Comparison of ENCODE assay signal across 1 cellular context in genomic region chr4:110550260-110550659, GRCh38.
TF ChIP-seq lines count a peak whose summit lies in the region.

No MANE protein-coding gene starts in this region.

TF ChIP-seq in GM23338, 12 proteins besides CTCF, POLR2A, EP300 and RAD21 (continued from another document):
- no peak for TF ChIP-seq ZNF462 (CRISPR knock-in tag; IDR thresholded peaks at IDR 0.05)
- no peak for TF ChIP-seq POLR2AphosphoS5 (IDR thresholded peaks at IDR 0.05; ENCODE audit: low read depth)
- no peak for TF ChIP-seq EZH2phosphoT487 (IDR thresholded peaks at IDR 0.05; ENCODE audit: unreplicated experiment)
- no peak for TF ChIP-seq STAT1 (IDR thresholded peaks at IDR 0.05; ENCODE audit: unreplicated experiment)
- no peak for TF ChIP-seq ETS1 (IDR thresholded peaks at IDR 0.05)
- TF ChIP-seq JUNB (IDR thresholded peaks at IDR 0.05; ENCODE audit: unreplicated experiment) = no peak
- no peak for TF ChIP-seq ZNF114 (CRISPR knock-in tag; IDR thresholded peaks at IDR 0.05)
- no peak for TF ChIP-seq NANOG (IDR thresholded peaks at IDR 0.05; ENCODE audit: borderline replicate concordance)
- TF ChIP-seq EZH2 (IDR thresholded peaks at IDR 0.05; ENCODE audit: low read depth, unreplicated experiment) = no peak
